In genomic region chr4:84967292-84967651, GRCh38 we compare ENCODE assay signal across 8 cellular contexts. TPM values are rescaled to one million over a fixed set of nuclear protein-coding genes. Genes with fewer than 3 reads are reported as not detected.
DNase-seq lines count a peak whose midpoint lies in the region; ATAC-seq and TF ChIP-seq lines count a peak whose summit lies in the region.

No MANE protein-coding gene starts in this region.

- H3K4me1 ChIP-seq in A673 (ENCODE audit: insufficient read depth, low read length, poor library complexity, severe bottlenecking) (peaks cover 2% of the 10 kb centered on the region), mesodermal cell (ENCODE audit: control insufficient read depth, insufficient read depth, low read length, poor library complexity, severe bottlenecking) (peaks cover 4% of the 10 kb centered on the region), uterus (no peaks in the 10 kb centered on the region)

- H3K4me3 ChIP-seq in A673 (ENCODE audit: low read depth, low read length, poor library complexity, severe bottlenecking) (peak overlapping the region; percentile 81), LNCaP clone FGC (ENCODE audit: low read depth, low read length) (peak overlapping the region; percentile 73), mesodermal cell (ENCODE audit: extremely low read depth, insufficient read depth, low read length, poor library complexity, severe bottlenecking) (peak overlapping the region; percentile 86), uterus (peak overlapping the region; percentile 76 to 90)

- POLR2A ChIA-PET in A673 (lab: Charles Lee; ENCODE audit: low non-redundant PET): no interaction called here

- H3K27me3 ChIP-seq in A673 (replicated peaks; ENCODE audit: insufficient read depth, low read depth, low read length, poor library complexity) (no peaks in the 10 kb centered on the region), uterus (no peaks in the 10 kb centered on the region)

- TF ChIP-seq CTCF in A673 (conservative IDR thresholded peaks at IDR 0.05; ENCODE audit: low read depth, low read length): no peak
- TF ChIP-seq CTCF in LNCaP clone FGC (IDR thresholded peaks at IDR 0.05; ENCODE audit: control insufficient read depth, extremely low read depth, insufficient read depth): no peak
- no peak for TF ChIP-seq CTCF in uterus (IDR thresholded peaks at IDR 0.05)

- CTCF ChIA-PET in A673 (lab: Charles Lee): no interaction called here

- ATAC-seq in GM21576 (IDR thresholded peaks at IDR 0.05; ENCODE audit: unreplicated experiment): no peak

- WGBS in mesodermal cell (ENCODE audit: insufficient coverage in 2 of 2), 2 experiments: 11 to 31% methylated on average over 2 to 3 of the region's 4 CpGs

- H3K9me3 ChIP-seq in A673 (ENCODE audit: low read depth, low read length, poor library complexity, severe bottlenecking) (no peaks in the 10 kb centered on the region), mesodermal cell (ENCODE audit: control insufficient read depth, low read length) (no peaks in the 10 kb centered on the region), uterus (no peaks in the 10 kb centered on the region)

- TSS peak; percentile 81 for BruUV-seq in A673 (replicated peaks; lab: Mats Ljungman, UMichigan)

- intact Hi-C loops in A673 (cut with micrococcal nuclease; ENCODE audit: unreplicated experiment): loop anchor here (2.0 to 10.0 kb wide), 2 partner anchors 112 to 384 kb away; partner anchors contain the start of gene CDS1
- intact Hi-C loops in uterus (cut with DNase I; ENCODE audit: low total_unique reads): loop anchor here (5.0 kb wide), 1 partner anchor 215 kb away; no protein-coding TSS in a partner anchor

- H3K27ac ChIP-seq in A673 (ENCODE audit: low read depth, low read length, poor library complexity, severe bottlenecking) (peak overlapping the region; percentile 80), mesodermal cell (ENCODE audit: low read depth, low read length, severe bottlenecking) (peak overlapping the region; percentile 93), uterus (peak overlapping the region; percentile 96 to 97)

- no peak for TF ChIP-seq POLR2A in uterus (IDR thresholded peaks at IDR 0.05)

- no peak for DNase-seq in A673 (ENCODE audit: low spot score)
- no peak for DNase-seq in LNCaP clone FGC (ENCODE audit: low read depth)
- peak; percentile 39 for DNase-seq in dermis blood vessel endothelial cell
- peak in 1 of 2 donors; percentile 27 for DNase-seq in uterus
- DNase-seq in NCI-H345 (lab: John Stamatoyannopoulos, UW): no peak
- DNase-seq in NCI-H2029 treated with DMSO at 0.1 percent for 48 hours (lab: John Stamatoyannopoulos, UW): no peak

- H3K36me3 ChIP-seq in A673 (ENCODE audit: insufficient read depth, low read length, poor library complexity, severe bottlenecking) (no peaks in the 10 kb centered on the region), mesodermal cell (ENCODE audit: control insufficient read depth, insufficient read depth, low read length) (peaks cover 11% of the 10 kb centered on the region), uterus (no peaks in the 10 kb centered on the region)

RNA-seq across cellular contexts. Expression of gene WDFY3, which starts 0.8 kb away (rescaled TPM):
- total RNA-seq in A673 (2021) (42.9 and 43.4 TPM in 2 replicates), dermis blood vessel endothelial cell (103 and 145 TPM in 2 replicates), uterus (100 to 1,000 TPM in 2 of 4 donors, 10 to 100 TPM in 2; 35.9 to 146 (median 95.0) TPM)
- polyA plus RNA-seq in mesodermal cell (2013, experiment 1 of 2): 33.5 TPM
- polyA plus RNA-seq in mesodermal cell (2013, experiment 2 of 2): 23.1 TPM
